8 cellular contexts compared by ENCODE assay signal in genomic region chr15:58332676-58333400, GRCh38.
DNase-seq lines count a peak whose midpoint lies in the region; ATAC-seq and TF ChIP-seq lines count a peak whose summit lies in the region.

No MANE protein-coding gene starts in this region.

- no peaks in the 10 kb centered on the region for H3K27me3 Mint-ChIP-seq in CD4-positive, CD25-positive, alpha-beta regulatory T cell

- POLR2A ChIA-PET in IMR-90 (lab: Charles Lee; ENCODE audit: unreplicated experiment) = interaction anchor here (1.0 to 1.3 kb wide), 3 partner anchors 10 to 128 kb away, joined by 3 read pairs; no protein-coding TSS in a partner anchor

- ATAC-seq in CD4-positive, CD25-positive, alpha-beta regulatory T cell (ENCODE audit: low read depth in 2 of 2) = no peak
- peak; percentile 36 for ATAC-seq in IMR-90 (ENCODE audit: low read depth)
- peak; percentile 10 to 40 (median 24) for ATAC-seq in right lobe of liver
- no peak for ATAC-seq in HG02981 (IDR thresholded peaks at IDR 0.05; ENCODE audit: unreplicated experiment)

- H3K27ac Mint-ChIP-seq in CD4-positive, CD25-positive, alpha-beta regulatory T cell = peak overlapping the region; percentile 82 to 84 (median 83)

- no peak for DNase-seq in CD4-positive, CD25-positive, alpha-beta regulatory T cell
- DNase-seq in IMR-90 = peak; percentile 93
- peak; percentile 66 for DNase-seq in astrocyte of the spinal cord (ENCODE audit: low read depth, low spot score)
- DNase-seq in right lobe of liver = no peak
- no peak for DNase-seq in transverse colon
- no peak for DNase-seq in islet precursor cell
- no peak for DNase-seq in NCI-H526 (lab: John Stamatoyannopoulos, UW)

- TF ChIP-seq CTCF in IMR-90 (conservative IDR thresholded peaks at IDR 0.05; ENCODE audit: low read depth, low read length) (no peak), astrocyte of the spinal cord (IDR thresholded peaks at IDR 0.05; ENCODE audit: low read depth, low read length) (no peak), right lobe of liver (IDR thresholded peaks at IDR 0.05) (no peak), transverse colon (IDR thresholded peaks at IDR 0.05) (no peak)

- H3K14ac ChIP-seq in IMR-90 (replicated peaks; ENCODE audit: low read depth, low read length) = peak overlapping the region; percentile 99

- H3K4me1 Mint-ChIP-seq in CD4-positive, CD25-positive, alpha-beta regulatory T cell = peaks cover 13 to 25% (median 16%) of the 10 kb centered on the region in 4 donors

- no peaks in the 10 kb centered on the region for H3K9me3 ChIP-seq in CD4-positive, CD25-positive, alpha-beta regulatory T cell (ENCODE audit: control insufficient read depth in 2 of 2, low read length in 2 of 2)
- H3K9me3 ChIP-seq in IMR-90 (ENCODE audit: control insufficient read depth, insufficient read depth, low read length) = peaks cover 4% of the 10 kb centered on the region; the same call in 1 of the 2 replicates
- H3K9me3 ChIP-seq in right lobe of liver = no peaks in the 10 kb centered on the region
- no peaks in the 10 kb centered on the region for H3K9me3 ChIP-seq in transverse colon

- TF ChIP-seq POLR2A in IMR-90 (IDR thresholded peaks at IDR 0.05; ENCODE audit: low read depth, low read length) (no peak), right lobe of liver (IDR thresholded peaks at IDR 0.05) (peak; percentile 10), transverse colon (IDR thresholded peaks at IDR 0.05) (no peak)

- peak overlapping the region; percentile 96 for H4K91ac ChIP-seq in IMR-90 (ENCODE audit: insufficient read depth, low read depth, low read length)

- in situ Hi-C loops in IMR-90 (cut with MboI; ENCODE audit: low sequenced_read_pairs) = no loop called here
- in situ Hi-C loops in astrocyte of the spinal cord (cut with HindIII; ENCODE audit: low sequenced_read_pairs) = no loop called here
- in situ Hi-C loops in transverse colon (cut with MboI; ENCODE audit: low pct_ligation_motif_present in 1 of 4, low pct_unique_long_range_greater_than_20kb in 1 of 4, low sequenced_read_pairs in 3 of 4) = no loop called here

- H3K4me1 ChIP-seq in CD4-positive, CD25-positive, alpha-beta regulatory T cell (ENCODE audit: control insufficient read depth, insufficient read depth, low read length, poor library complexity, severe bottlenecking) = peaks cover 15% of the 10 kb centered on the region
- peaks cover 25% of the 10 kb centered on the region for H3K4me1 ChIP-seq in IMR-90 (ENCODE audit: control insufficient read depth, insufficient read depth, low read length)
- peaks cover 0 to 35% (median 14%) of the 10 kb centered on the region in 4 donors for H3K4me1 ChIP-seq in right lobe of liver
- H3K4me1 ChIP-seq in transverse colon = peaks cover 12 to 40% (median 40%) of the 10 kb centered on the region in 4 donors

- H4K5ac ChIP-seq in IMR-90 (ENCODE audit: low read depth, low read length) = peak overlapping the region; percentile 93

- peak overlapping the region; percentile 38 for H2AFZ ChIP-seq in IMR-90 (replicated peaks; ENCODE audit: low read length, poor library complexity)

- H2BK20ac ChIP-seq in IMR-90 (ENCODE audit: low read depth, low read length) = peak overlapping the region; percentile 98

- peak overlapping the region; percentile 98 for H3K18ac ChIP-seq in IMR-90 (ENCODE audit: low read depth, low read length)

- peak overlapping the region; percentile 98 for H3K4ac ChIP-seq in IMR-90 (ENCODE audit: low read depth, low read length)

- peak overlapping the region; percentile 88 for H2AK9ac ChIP-seq in IMR-90 (replicated peaks; ENCODE audit: low read depth, low read length, poor library complexity)

- H3K36me3 ChIP-seq in CD4-positive, CD25-positive, alpha-beta regulatory T cell (ENCODE audit: control insufficient read depth, insufficient read depth, low read length) = no peaks in the 10 kb centered on the region
- H3K36me3 ChIP-seq in IMR-90 (ENCODE audit: control insufficient read depth, insufficient read depth, low read length) = no peaks in the 10 kb centered on the region
- H3K36me3 ChIP-seq in right lobe of liver = no peaks in the 10 kb centered on the region
- no peaks in the 10 kb centered on the region for H3K36me3 ChIP-seq in transverse colon

- TF ChIP-seq RAD21 in IMR-90 (IDR thresholded peaks at IDR 0.05; ENCODE audit: low read length) = no peak

- peak overlapping the region; percentile 98 for H2BK15ac ChIP-seq in IMR-90 (ENCODE audit: low read depth, low read length)

- intact Hi-C loops in IMR-90 (cut with micrococcal nuclease) = loop anchor here (1.0 to 5.0 kb wide), 6 partner anchors 28 to 414 kb away; partner anchors contain the start of gene ADAM10
- intact Hi-C loops in right lobe of liver (cut with DNase I) = loop anchor here in 1 of 2 donors (5.0 kb wide), 2 partner anchors 59 to 109 kb away; no protein-coding TSS in a partner anchor
- intact Hi-C loops in transverse colon (cut with DNase I; ENCODE audit: low total_unique reads) = no loop called here

- H2BK120ac ChIP-seq in IMR-90 (ENCODE audit: low read depth, low read length) = peak overlapping the region; percentile 99

- no peaks in the 10 kb centered on the region for H3K36me3 Mint-ChIP-seq in CD4-positive, CD25-positive, alpha-beta regulatory T cell

- TF ChIP-seq EP300 in transverse colon (IDR thresholded peaks at IDR 0.05; ENCODE audit: low read depth) = peak; percentile 2

- peak overlapping the region; percentile 96 for H2AK5ac ChIP-seq in IMR-90 (ENCODE audit: low read depth, low read length)

- peak overlapping the region; percentile 58 for H3K4me2 ChIP-seq in IMR-90 (ENCODE audit: low read depth, low read length)

- H3K27ac ChIP-seq in CD4-positive, CD25-positive, alpha-beta regulatory T cell (ENCODE audit: insufficient read depth, low read length, poor library complexity, severe bottlenecking) = no peak overlapping the region
- H3K27ac ChIP-seq in IMR-90 (ENCODE audit: insufficient read depth, low read length) (peak overlapping the region; percentile 100), right lobe of liver (peak overlapping the region; percentile 89 to 95 (median 91)), transverse colon (peak overlapping the region; percentile 83 to 93 (median 88))

- no peak overlapping the region for H3K4me3 Mint-ChIP-seq in CD4-positive, CD25-positive, alpha-beta regulatory T cell

- peaks cover 0 to 4% (median 0%) of the 10 kb centered on the region in 7 donors for H3K9me3 Mint-ChIP-seq in CD4-positive, CD25-positive, alpha-beta regulatory T cell

- BruUV-seq in IMR-90 (replicated peaks; lab: Mats Ljungman, UMichigan) = no TSS peak

- CTCF ChIA-PET in IMR-90 (lab: Yijun Ruan, JAX) = interaction anchor here (1.0 to 1.5 kb wide), 4 partner anchors 19 to 438 kb away, joined by 3 to 4 read pairs (median 4); partner anchors contain the start of gene MINDY2

- peak overlapping the region; percentile 95 for H3K23ac ChIP-seq in IMR-90 (ENCODE audit: low read depth, low read length)

- peaks cover 16% of the 10 kb centered on the region for H3K9me1 ChIP-seq in IMR-90 (ENCODE audit: insufficient read depth, low read length)

- H3K9ac ChIP-seq in IMR-90 (ENCODE audit: low read depth, low read length) = peak overlapping the region; percentile 60

- H3K79me1 ChIP-seq in IMR-90 (ENCODE audit: low read depth in 1 of 2, low read length in 2 of 2) = peaks cover 0 to 10% of the 10 kb centered on the region in 2 experiments; a peak in 3 of 4 replicates

- H2BK5ac ChIP-seq in IMR-90 (ENCODE audit: low read depth, low read length, poor library complexity, severe bottlenecking) = peak overlapping the region; percentile 92

- no peaks in the 10 kb centered on the region for H4K20me1 ChIP-seq in IMR-90 (ENCODE audit: insufficient read depth, low read length)

- no peaks in the 10 kb centered on the region for H3K27me3 ChIP-seq in CD4-positive, CD25-positive, alpha-beta regulatory T cell (ENCODE audit: control insufficient read depth, insufficient read depth, low read length)
- H3K27me3 ChIP-seq in IMR-90 (ENCODE audit: control insufficient read depth, insufficient read depth, low read length) (no peaks in the 10 kb centered on the region), right lobe of liver (no peaks in the 10 kb centered on the region), transverse colon (no peaks in the 10 kb centered on the region)

- peak overlapping the region; percentile 89 to 94 for H4K8ac ChIP-seq in IMR-90 (ENCODE audit: low read depth in 2 of 2, low read length in 2 of 2)

- H3K4me3 ChIP-seq in CD4-positive, CD25-positive, alpha-beta regulatory T cell (ENCODE audit: low read depth, low read length) = no peak overlapping the region
- no peak overlapping the region for H3K4me3 ChIP-seq in IMR-90 (ENCODE audit: insufficient read depth, low read depth, low read length)
- no peak overlapping the region for H3K4me3 ChIP-seq in astrocyte of the spinal cord (ENCODE audit: low read depth, low read length)
- no peak overlapping the region for H3K4me3 ChIP-seq in right lobe of liver
- H3K4me3 ChIP-seq in transverse colon = no peak overlapping the region

- H3K56ac ChIP-seq in IMR-90 (ENCODE audit: extremely low read depth, insufficient read depth, low read length) = peak overlapping the region; percentile 96

- dilution Hi-C loops in IMR-90 (cut with HindIII; ENCODE audit: low sequenced_read_pairs, unreplicated experiment) = no loop called here

TF ChIP-seq in IMR-90, 13 proteins besides CTCF, POLR2A, EP300 and RAD21:
- peak; percentile 76; the same call in 1 of the 2 replicates for TF ChIP-seq FOS (IDR thresholded peaks at IDR 0.05; ENCODE audit: low read depth, low read length)
- 0 out of 2 replicates have a peak, but pooled peaks have one; percentile 9 for TF ChIP-seq BHLHE40 (IDR thresholded peaks at IDR 0.05; ENCODE audit: low read depth, low read length)
- no peak for TF ChIP-seq SMC3 (IDR thresholded peaks at IDR 0.05; ENCODE audit: low read depth, low read length)
- no peak for TF ChIP-seq MAFK (IDR thresholded peaks at IDR 0.05; ENCODE audit: low read depth, low read length)
- peak; percentile 9; the same call in 1 of the 2 replicates for TF ChIP-seq CEBPB (IDR thresholded peaks at IDR 0.05; ENCODE audit: low read depth, low read length)
- peak; percentile 50 for TF ChIP-seq RCOR1 (IDR thresholded peaks at IDR 0.05; ENCODE audit: insufficient replicate concordance, low read length)
- TF ChIP-seq NFE2L2 (IDR thresholded peaks at IDR 0.05; ENCODE audit: low read depth, low read length) = no peak
- TF ChIP-seq RFX5 (IDR thresholded peaks at IDR 0.05; ENCODE audit: low read depth, low read length) = no peak
- no peak for TF ChIP-seq MXI1 (IDR thresholded peaks at IDR 0.05; ENCODE audit: borderline replicate concordance, low read depth, low read length)
- no peak for TF ChIP-seq CHD1 (IDR thresholded peaks at IDR 0.05; ENCODE audit: low read depth, low read length)

Comparison
In these comparisons a context has a peak if more than half of its experiments do, and no peak if none do; other contexts are left out.
1. ATAC-seq: peak in IMR-90 (single experiment) and right lobe of liver (4 of 4); none in CD4-positive, CD25-positive, alpha-beta regulatory T cell (0 of 2) and HG02981 (single experiment).
2. DNase-seq: peak in IMR-90 (single experiment) and astrocyte of the spinal cord (single experiment); none in CD4-positive, CD25-positive, alpha-beta regulatory T cell (0 of 3), right lobe of liver (0 of 3), transverse colon (single experiment), islet precursor cell (single experiment) and NCI-H526 (0 of 2).